Comparison of ENCODE assay signal across 20 cellular contexts in the genomic region with DNA sequence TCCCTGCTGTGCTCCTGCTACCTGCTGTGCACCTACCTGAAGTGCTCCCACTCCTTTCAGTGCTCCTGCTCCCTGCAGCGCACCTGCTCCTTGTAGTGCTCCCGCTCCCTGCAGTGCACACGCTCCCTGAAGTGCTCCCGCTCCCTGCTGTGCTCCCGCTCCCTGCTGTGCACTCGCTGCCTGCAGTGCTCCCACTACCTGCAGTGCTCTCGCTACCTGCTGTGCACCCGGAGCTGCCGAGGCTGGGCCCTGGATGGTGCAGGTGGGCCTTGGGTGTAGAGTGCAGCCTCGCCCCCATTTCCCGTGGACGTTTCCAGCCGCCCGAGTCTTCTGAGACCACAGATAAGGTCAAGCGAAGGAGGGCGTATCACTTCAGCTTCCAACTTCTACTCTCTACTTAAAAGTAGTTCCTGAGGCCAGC.
"Had no signal": no experiment of that assay in that cellular context is flagged by ENCODE, and none has a peak within 500 bp of the region (broad histone marks: within the 10 kb centered on the region; RNA-seq: fewer than 3 reads in every experiment).

No MANE protein-coding gene starts in this region.

- H3K27me3 ChIP-seq: colonic mucosa, uterus had no signal

- H3K9ac ChIP-seq: neural progenitor cell had no signal

- ATAC-seq: left ventricle myocardium superior, sciatic nerve had no signal

- H3K36me3 ChIP-seq: colonic mucosa, uterus had no signal

- H3K27ac Mint-ChIP-seq: endodermal cell; immature natural killer cell; natural killer cell treated with Interleukin-12 subunit alpha and Interleukin-12 subunit beta and Interleukin-15 and Interleukin-18, amount 100 ng/mL, for 72 hours; stimulated activated naive B cell treated with anti-CD40 and anti-IgM and Interleukin-4, amounts not matched to agents 10 μg/mL and 1 μg/mL and 100 μg/mL, for 72 hours had no signal

- DNase-seq: colonic mucosa; dermis blood vessel endothelial cell; erythroblast; foreskin keratinocyte; immature natural killer cell; left ventricle myocardium superior; mesenchymal stem cell; midbrain; occipital lobe; stimulated activated CD4-positive, alpha-beta T cell treated with anti-CD3 and anti-CD28 coated beads, Interleukin-2, amount 100 ng/mL, for 24 hours; stimulated activated CD4-positive, alpha-beta T cell treated with anti-CD3 and anti-CD28 coated beads, Interleukin-4, amount 100 ng/mL, for 4 hours; stimulated activated naive B cell treated with anti-CD40 and anti-IgM and Interleukin-4, amounts not matched to agents 10 μg/mL and 1 μg/mL and 100 μg/mL, for 72 hours; trophoblast cell; uterus had no signal

- H3K4me2 ChIP-seq: neural progenitor cell had no signal

- H3K4me3 Mint-ChIP-seq: endodermal cell; immature natural killer cell; natural killer cell treated with Interleukin-12 subunit alpha and Interleukin-12 subunit beta and Interleukin-15 and Interleukin-18, amount 100 ng/mL, for 72 hours; neural progenitor cell; stimulated activated naive B cell treated with anti-CD40 and anti-IgM and Interleukin-4, amounts not matched to agents 10 μg/mL and 1 μg/mL and 100 μg/mL, for 72 hours had no signal

- H3K4me1 ChIP-seq: colonic mucosa, foreskin keratinocyte, uterus had no signal

- H3K4me3 ChIP-seq: colonic mucosa, lung, neural progenitor cell, skin epidermis, uterus had no signal

- H3K27ac ChIP-seq: colonic mucosa, foreskin keratinocyte, neural progenitor cell, skin epidermis, uterus had no signal

- H3K4me1 Mint-ChIP-seq: endodermal cell had no signal

- H3K9me3 ChIP-seq: colonic mucosa had no signal
